1 cellular context compared by ENCODE assay signal in genomic region chr7:25750738-25751529, GRCh38.
TF ChIP-seq lines count a peak whose summit lies in the region.

No MANE protein-coding gene starts in this region.

TF ChIP-seq in K562, 482 proteins besides CTCF, POLR2A, EP300 and RAD21 (continued from another document and continues in another):
- peak; percentile 41; the same call in 1 of the 2 replicates for TF ChIP-seq USF2 (CRISPR knock-in tag; IDR thresholded peaks at IDR 0.05)
- no peak for TF ChIP-seq NFYB (IDR thresholded peaks at IDR 0.05; ENCODE audit: extremely low read depth, insufficient read length)
- TF ChIP-seq KLF13 (tag; IDR thresholded peaks at IDR 0.05; ENCODE audit: borderline replicate concordance, low read depth), result no peak
- no peak for TF ChIP-seq SAFB (IDR thresholded peaks at IDR 0.05; ENCODE audit: borderline replicate concordance, low read depth, low read length)
- TF ChIP-seq ARID3B (CRISPR knock-in tag; IDR thresholded peaks at IDR 0.05; ENCODE audit: borderline replicate concordance), result no peak
- TF ChIP-seq BHLHE40 (IDR thresholded peaks at IDR 0.05; ENCODE audit: low read length), result 0 out of 2 replicates have a peak, but pooled peaks have one; percentile 27
- no peak for TF ChIP-seq U2AF2 (optimal IDR thresholded peaks at IDR 0.05; ENCODE audit: low read depth, low read length)
- TF ChIP-seq HNRNPK (IDR thresholded peaks at IDR 0.05; ENCODE audit: low read depth, low read length, poor library complexity, severe bottlenecking), result no peak
- TF ChIP-seq CXXC5 (CRISPR knock-in tag; IDR thresholded peaks at IDR 0.05), result 0 out of 2 replicates have a peak, but pooled peaks have one; percentile 23
- TF ChIP-seq PHF8 (IDR thresholded peaks at IDR 0.05; ENCODE audit: borderline replicate concordance, low read length), result no peak
- TF ChIP-seq ETS1 (conservative IDR thresholded peaks at IDR 0.05; ENCODE audit: control insufficient read depth, low read depth, low read length), result no peak
- no peak for TF ChIP-seq ZNF518B (CRISPR knock-in tag; IDR thresholded peaks at IDR 0.05)
- TF ChIP-seq RBM14 (IDR thresholded peaks at IDR 0.05; ENCODE audit: borderline replicate concordance, insufficient read depth, low read depth, low read length), result no peak
- TF ChIP-seq ZNF639 (CRISPR knock-in tag; conservative IDR thresholded peaks at IDR 0.05 in 1 of 2, IDR thresholded peaks at IDR 0.05 in 1 of 2), result peak in 1 of 2 experiments; percentile 31; a peak in 1 of 4 replicates
- TF ChIP-seq ZNF134 (CRISPR knock-in tag; conservative IDR thresholded peaks at IDR 0.05), result no peak
- TF ChIP-seq POLR2AphosphoS2 (IDR thresholded peaks at IDR 0.05; ENCODE audit: low read length), result no peak
- peak; percentile 28; the same call in 1 of the 2 replicates for TF ChIP-seq MGA (IDR thresholded peaks at IDR 0.05)
- TF ChIP-seq ZNF717 (CRISPR knock-in tag; IDR thresholded peaks at IDR 0.05), result no peak
- TF ChIP-seq ZNF644 (tag; IDR thresholded peaks at IDR 0.05; ENCODE audit: low read depth), result no peak
- no peak for TF ChIP-seq ZBTB33 (CRISPR knock-in tag; IDR thresholded peaks at IDR 0.05)
- no peak for TF ChIP-seq BRD4 (IDR thresholded peaks at IDR 0.05)
- TF ChIP-seq POLR2G (IDR thresholded peaks at IDR 0.05; ENCODE audit: low read depth, low read length), result no peak
- TF ChIP-seq RBM34 (IDR thresholded peaks at IDR 0.05; ENCODE audit: borderline replicate concordance, insufficient read depth, low read length), result no peak
- TF ChIP-seq NR4A1 (CRISPR knock-in tag; IDR thresholded peaks at IDR 0.05), result no peak
- 0 out of 2 replicates have a peak, but pooled peaks have one; percentile 55 for TF ChIP-seq NR4A1 (tag; IDR thresholded peaks at IDR 0.05)
- TF ChIP-seq TGIF2 (CRISPR knock-in tag; IDR thresholded peaks at IDR 0.05), result no peak
- 0 out of 2 replicates have a peak, but pooled peaks have one; percentile 40 for TF ChIP-seq ZBTB9 (CRISPR knock-in tag; IDR thresholded peaks at IDR 0.05)
- no peak for TF ChIP-seq ZNF239 (CRISPR knock-in tag; IDR thresholded peaks at IDR 0.05)
- no peak for TF ChIP-seq PTTG1 (tag; IDR thresholded peaks at IDR 0.05; ENCODE audit: low read depth)
